In genomic region chr13:42040730-42041016, GRCh38 we compare ENCODE assay signal across 1 cellular context.
TF ChIP-seq lines count a peak whose summit lies in the region.

No MANE protein-coding gene starts in this region.

TF ChIP-seq in GM23338, 12 proteins besides CTCF, POLR2A, EP300 and RAD21 (continued from another document):
- no peak for TF ChIP-seq ETS1 (IDR thresholded peaks at IDR 0.05)
- TF ChIP-seq CREB1 (CRISPR knock-in tag; IDR thresholded peaks at IDR 0.05; ENCODE audit: low read depth): no peak
- no peak for TF ChIP-seq ZNF331 (CRISPR knock-in tag; IDR thresholded peaks at IDR 0.05; ENCODE audit: low read depth)
- no peak for TF ChIP-seq JUNB (IDR thresholded peaks at IDR 0.05; ENCODE audit: unreplicated experiment)
- no peak for TF ChIP-seq ZNF114 (CRISPR knock-in tag; IDR thresholded peaks at IDR 0.05)
- TF ChIP-seq, protein P1, sequence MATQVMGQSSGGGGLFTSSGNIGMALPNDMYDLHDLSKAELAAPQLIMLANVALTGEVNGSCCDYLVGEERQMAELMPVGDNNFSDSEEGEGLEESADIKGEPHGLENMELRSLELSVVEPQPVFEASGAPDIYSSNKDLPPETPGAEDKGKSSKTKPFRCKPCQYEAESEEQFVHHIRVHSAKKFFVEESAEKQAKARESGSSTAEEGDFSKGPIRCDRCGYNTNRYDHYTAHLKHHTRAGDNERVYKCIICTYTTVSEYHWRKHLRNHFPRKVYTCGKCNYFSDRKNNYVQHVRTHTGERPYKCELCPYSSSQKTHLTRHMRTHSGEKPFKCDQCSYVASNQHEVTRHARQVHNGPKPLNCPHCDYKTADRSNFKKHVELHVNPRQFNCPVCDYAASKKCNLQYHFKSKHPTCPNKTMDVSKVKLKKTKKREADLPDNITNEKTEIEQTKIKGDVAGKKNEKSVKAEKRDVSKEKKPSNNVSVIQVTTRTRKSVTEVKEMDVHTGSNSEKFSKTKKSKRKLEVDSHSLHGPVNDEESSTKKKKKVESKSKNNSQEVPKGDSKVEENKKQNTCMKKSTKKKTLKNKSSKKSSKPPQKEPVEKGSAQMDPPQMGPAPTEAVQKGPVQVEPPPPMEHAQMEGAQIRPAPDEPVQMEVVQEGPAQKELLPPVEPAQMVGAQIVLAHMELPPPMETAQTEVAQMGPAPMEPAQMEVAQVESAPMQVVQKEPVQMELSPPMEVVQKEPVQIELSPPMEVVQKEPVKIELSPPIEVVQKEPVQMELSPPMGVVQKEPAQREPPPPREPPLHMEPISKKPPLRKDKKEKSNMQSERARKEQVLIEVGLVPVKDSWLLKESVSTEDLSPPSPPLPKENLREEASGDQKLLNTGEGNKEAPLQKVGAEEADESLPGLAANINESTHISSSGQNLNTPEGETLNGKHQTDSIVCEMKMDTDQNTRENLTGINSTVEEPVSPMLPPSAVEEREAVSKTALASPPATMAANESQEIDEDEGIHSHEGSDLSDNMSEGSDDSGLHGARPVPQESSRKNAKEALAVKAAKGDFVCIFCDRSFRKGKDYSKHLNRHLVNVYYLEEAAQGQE (IDR thresholded peaks at IDR 0.05; ENCODE audit: unreplicated experiment): no peak
- TF ChIP-seq STAT1 (IDR thresholded peaks at IDR 0.05; ENCODE audit: unreplicated experiment): no peak
